ENCODE assay signal across 8 cellular contexts in the genomic region with DNA sequence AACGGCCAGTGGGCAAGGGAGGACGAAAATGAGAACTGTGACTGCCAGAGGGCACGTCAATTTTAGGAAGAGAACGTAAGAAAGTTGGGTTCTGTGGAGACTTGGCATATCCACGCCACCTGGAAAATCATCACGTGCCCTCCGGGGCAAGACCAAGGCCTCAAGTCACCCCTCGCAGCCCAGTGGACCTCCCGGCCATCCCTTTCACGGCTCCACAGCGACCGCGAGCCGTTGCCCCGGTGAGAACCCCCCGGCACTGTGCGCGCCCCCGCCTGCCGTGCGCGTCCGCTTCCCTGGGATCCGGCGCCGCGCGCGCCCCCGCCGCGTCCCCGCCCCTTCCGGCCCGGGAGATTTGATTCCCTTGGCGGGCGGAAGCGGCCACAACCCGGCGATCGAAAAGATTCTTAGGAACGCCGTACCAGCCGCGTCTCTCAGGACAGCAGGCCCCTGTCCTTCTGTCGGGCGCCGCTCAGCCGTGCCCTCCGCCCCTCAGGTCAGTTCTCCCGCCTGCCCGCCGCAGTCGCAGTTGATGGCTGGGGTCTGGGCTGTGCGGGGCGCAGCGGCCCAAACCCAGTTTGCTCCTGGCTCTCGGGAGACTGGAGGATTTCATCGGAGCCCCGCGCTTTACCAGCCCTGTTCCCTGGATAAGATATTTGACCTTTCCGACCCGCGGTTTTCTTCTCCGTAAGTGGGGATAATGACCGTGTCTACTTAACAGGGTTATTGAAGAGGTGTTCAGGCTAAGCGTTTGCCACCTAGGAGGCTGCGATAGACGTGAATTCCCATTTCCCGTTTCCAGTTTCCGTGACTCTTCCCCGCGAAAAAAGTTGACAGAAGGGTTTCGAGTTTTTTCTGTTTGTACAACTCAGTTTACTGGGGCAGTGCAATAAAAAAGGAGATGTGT. TPM values are rescaled to one million over a fixed set of nuclear protein-coding genes. Genes with fewer than 3 reads are reported as not detected.
DNase-seq lines count a peak whose midpoint lies in the region; ATAC-seq, FAIRE-seq and TF ChIP-seq lines count a peak whose summit lies in the region.

A gene (plus strand): TSS at position 381 of the 904 bp plus-strand sequence. CDS start 8,787 bp downstream, outside the sequence.

- TF ChIP-seq POLR2A in H54 (IDR thresholded peaks at IDR 0.05; ENCODE audit: low read depth, low read length): peak; percentile 47; the same call in 1 of the 2 replicates

- H3K4me3 Mint-ChIP-seq in activated naive CD8-positive, alpha-beta T cell treated with anti-CD3 and anti-CD28 coated beads, Interleukin-2, amount 10 ng/mL, durations not matched to agents 7 days and 5 days: peak within 1 kb of the TSS; percentile 98

- H3K4me1 ChIP-seq in parathyroid adenoma (no peaks in the 10 kb centered on the region), tibial artery (peaks cover 0 to 11% (median 10%) of the 10 kb centered on the region in 4 donors)

- H3K27me3 ChIP-seq in parathyroid adenoma (ENCODE audit: control insufficient read depth, insufficient read depth, low read length) (no peaks in the 10 kb centered on the region), tibial artery (no peaks in the 10 kb centered on the region)

- intact Hi-C loops in Right ventricle myocardium superior (cut with DNase I) (no loop called here), tibial artery (cut with DNase I; ENCODE audit: low total_unique reads) (no loop called here)

- peak within 1 kb of the TSS; percentile 65 for H3K4me3 ChIP-seq in parathyroid adenoma (ENCODE audit: low read depth, low read length)
- peak within 1 kb of the TSS; percentile 63 to 70 for H3K4me3 ChIP-seq in tibial artery

- DNase-seq in ELR (ENCODE audit: low read depth) (peak; percentile 89), H54 (ENCODE audit: insufficient read length, low spot score) (peak; percentile 63), NAMALWA (ENCODE audit: low spot score) (peak; percentile 83), SW480 (ENCODE audit: low spot score) (peak; percentile 74), Right ventricle myocardium superior (peak; percentile 89), tibial artery (peak; percentile 65 to 82)
- peak; percentile 97 for DNase-seq in activated naive CD8-positive, alpha-beta T cell treated with anti-CD3 and anti-CD28 coated beads, Interleukin-2, amount 10 ng/mL, durations not matched to agents 7 days and 5 days

- H3K36me3 ChIP-seq in parathyroid adenoma (ENCODE audit: control insufficient read depth, insufficient read depth, low read length) (no peaks in the 10 kb centered on the region), tibial artery (no peaks in the 10 kb centered on the region)

- H3K27ac Mint-ChIP-seq in activated naive CD8-positive, alpha-beta T cell treated with anti-CD3 and anti-CD28 coated beads, Interleukin-2, amount 10 ng/mL, durations not matched to agents 7 days and 5 days: peak within 1 kb of the TSS; percentile 79

- FAIRE-seq in H54 (lab: Jason Lieb, UNC): no peak

- TF ChIP-seq CTCF in parathyroid adenoma (IDR thresholded peaks at IDR 0.05) (no peak), tibial artery (IDR thresholded peaks at IDR 0.05) (no peak)

- peak within 1 kb of the TSS; percentile 91 for H3K4me2 ChIP-seq in parathyroid adenoma (ENCODE audit: low read length)

- peak; percentile 80 for ATAC-seq in activated naive CD8-positive, alpha-beta T cell treated with anti-CD3 and anti-CD28 coated beads, Interleukin-2, amount 10 ng/mL, durations not matched to agents 7 days and 5 days (ENCODE audit: low read depth)
- ATAC-seq in Right ventricle myocardium superior (ENCODE audit: poor library complexity): peak; percentile 99

- H3K9me3 Mint-ChIP-seq in activated naive CD8-positive, alpha-beta T cell treated with anti-CD3 and anti-CD28 coated beads, Interleukin-2, amount 10 ng/mL, durations not matched to agents 7 days and 5 days: no peaks in the 10 kb centered on the region

- no peak within 1 kb of the TSS for H3K9ac ChIP-seq in parathyroid adenoma

- peaks cover 4% of the 10 kb centered on the region for H3K27me3 Mint-ChIP-seq in activated naive CD8-positive, alpha-beta T cell treated with anti-CD3 and anti-CD28 coated beads, Interleukin-2, amount 10 ng/mL, durations not matched to agents 7 days and 5 days

- peak within 1 kb of the TSS; percentile 97 for H2AFZ ChIP-seq in parathyroid adenoma

- H3K4me1 Mint-ChIP-seq in activated naive CD8-positive, alpha-beta T cell treated with anti-CD3 and anti-CD28 coated beads, Interleukin-2, amount 10 ng/mL, durations not matched to agents 7 days and 5 days: peaks cover 38% of the 10 kb centered on the region

- no peaks in the 10 kb centered on the region for H3K9me3 ChIP-seq in parathyroid adenoma (ENCODE audit: control insufficient read depth, low read length)
- no peaks in the 10 kb centered on the region for H3K9me3 ChIP-seq in tibial artery

- H3K79me2 ChIP-seq in parathyroid adenoma: no peaks in the 10 kb centered on the region

- H3K36me3 Mint-ChIP-seq in activated naive CD8-positive, alpha-beta T cell treated with anti-CD3 and anti-CD28 coated beads, Interleukin-2, amount 10 ng/mL, durations not matched to agents 7 days and 5 days: peaks cover 17% of the 10 kb centered on the region

- H3K27ac ChIP-seq in parathyroid adenoma (no peak within 1 kb of the TSS), tibial artery (peak within 1 kb of the TSS; percentile 76 to 82)

- POLR2A ChIA-PET in activated naive CD8-positive, alpha-beta T cell treated with anti-CD3 and anti-CD28 coated beads, Interleukin-2, amount 10 ng/mL, durations not matched to agents 7 days and 5 days (lab: Charles Lee): interaction anchor here (0.6 kb wide), 1 partner anchor 16 kb away, joined by 3 read pairs; no protein-coding TSS in a partner anchor

RNA-seq across cellular contexts. Expression of the gene that starts here (rescaled TPM):
- total RNA-seq in activated naive CD8-positive, alpha-beta T cell treated with anti-CD3 and anti-CD28 coated beads, Interleukin-2, amount 10 ng/mL, durations not matched to agents 7 days and 5 days: 10 to 100 TPM; 47.2 to 48.1 TPM
- total RNA-seq in Right ventricle myocardium superior: 0.48 TPM

Comparison
In these comparisons a context has a peak if more than half of its experiments do, and no peak if none do; other contexts are left out.
1. RNA of the gene that starts here (total RNA-seq): 47.2 to 48.1 TPM in activated naive CD8-positive, alpha-beta T cell treated with anti-CD3 and anti-CD28 coated beads, Interleukin-2, amount 10 ng/mL, durations not matched to agents 7 days and 5 days; 0.48 TPM in Right ventricle myocardium superior (single experiment); every median in the first group is over 10 times any median in the second.
2. Peak in DNase-seq and ATAC-seq in Right ventricle myocardium superior; RNA of the gene not detected or under 1 TPM.
3. Peak in every context shown above with its lines, with median percentiles within 50 percentile points of each other: DNase-seq.